In genomic region chr9:93600504-93600903, GRCh38 we compare ENCODE assay signal across 12 cellular contexts. TPM values are rescaled to one million over a fixed set of nuclear protein-coding genes. Genes with fewer than 3 reads are reported as not detected.
DNase-seq lines count a peak whose midpoint lies in the region; ATAC-seq and TF ChIP-seq lines count a peak whose summit lies in the region.
"Had no signal": no experiment of that assay in that cellular context is flagged by ENCODE, and none has a peak within 500 bp of the region (broad histone marks: within the 10 kb centered on the region; RNA-seq: fewer than 3 reads in every experiment).

No MANE protein-coding gene starts in this region.

- no peaks in the 10 kb centered on the region for H3K9me3 Mint-ChIP-seq in effector memory CD8-positive, alpha-beta T cell
- peaks cover 8% of the 10 kb centered on the region for H3K9me3 Mint-ChIP-seq in activated naive CD4-positive, alpha-beta T cell treated with anti-CD3 and anti-CD28 coated beads for 36 hours

- H3K4me3 ChIP-seq in body of pancreas: no peak overlapping the region
- H3K4me3 ChIP-seq: gastrocnemius medialis had no signal

- intact Hi-C loops in body of pancreas (cut with DNase I): no loop called here
- intact Hi-C loops in activated naive CD4-positive, alpha-beta T cell treated with anti-CD3 and anti-CD28 coated beads for 36 hours (cut with micrococcal nuclease): no loop called here

- peak; percentile 54 for DNase-seq in activated CD8-positive, alpha-beta memory T cell treated with anti-CD3 and anti-CD28 coated beads for 24 hours
- no peak for DNase-seq in activated CD8-positive, alpha-beta memory T cell treated with anti-CD3 and anti-CD28 coated beads, Interleukin-2, amount 50 U/mL, for 4 hours
- DNase-seq in NCI-H510A treated with DMSO at 0.1 percent for 48 hours (lab: John Stamatoyannopoulos, UW): peak; percentile 83
- DNase-seq in effector memory CD8-positive, alpha-beta T cell: no peak
- no peak for DNase-seq in stimulated activated naive CD8-positive, alpha-beta T cell treated with anti-CD3 and anti-CD28 coated beads, Interleukin-15, Interleukin-2, amounts not matched to agents 100 U/mL and 50 U/mL, for 24 hours
- DNase-seq in NCI-H1105 (lab: John Stamatoyannopoulos, UW): no peak
- DNase-seq in body of pancreas: no peak
- DNase-seq in activated naive CD4-positive, alpha-beta T cell treated with anti-CD3 and anti-CD28 coated beads for 36 hours: no peak
- DNase-seq: brain microvascular endothelial cell, gastrocnemius medialis, GOT3, substantia nigra had no signal

- peak; percentile 37 for ATAC-seq in effector memory CD8-positive, alpha-beta T cell (replicated peaks)
- ATAC-seq in stimulated activated naive CD8-positive, alpha-beta T cell treated with anti-CD3 and anti-CD28 coated beads, Interleukin-15, Interleukin-2, amounts not matched to agents 100 U/mL and 50 U/mL, for 24 hours: peak; percentile 17
- no peak for ATAC-seq in body of pancreas

- H3K9me3 ChIP-seq in body of pancreas: no peaks in the 10 kb centered on the region
- H3K9me3 ChIP-seq: gastrocnemius medialis had no signal

- peak overlapping the region in 1 of 2 donors; percentile 36 for H3K4me3 Mint-ChIP-seq in effector memory CD8-positive, alpha-beta T cell
- H3K4me3 Mint-ChIP-seq in activated naive CD4-positive, alpha-beta T cell treated with anti-CD3 and anti-CD28 coated beads for 36 hours: no peak overlapping the region

- no peak for TF ChIP-seq POLR2A in body of pancreas (IDR thresholded peaks at IDR 0.05)

- CTCF ChIA-PET in activated naive CD4-positive, alpha-beta T cell treated with anti-CD3 and anti-CD28 coated beads for 36 hours (lab: Charles Lee): interaction anchor here (1.6 kb wide), 1 partner anchor 35 kb away, joined by 3 read pairs; no protein-coding TSS in a partner anchor

- peaks cover 7% of the 10 kb centered on the region for H3K36me3 Mint-ChIP-seq in effector memory CD8-positive, alpha-beta T cell (ENCODE audit: insufficient read depth)
- H3K36me3 Mint-ChIP-seq in activated naive CD4-positive, alpha-beta T cell treated with anti-CD3 and anti-CD28 coated beads for 36 hours (ENCODE audit: low read depth): peaks cover 12% of the 10 kb centered on the region

- no peaks in the 10 kb centered on the region for H3K27me3 ChIP-seq in body of pancreas
- H3K27me3 ChIP-seq: brain microvascular endothelial cell, gastrocnemius medialis had no signal

- no peaks in the 10 kb centered on the region for H3K36me3 ChIP-seq in body of pancreas (replicated peaks in 1 of 2; ENCODE audit: insufficient read depth in 1 of 2, low read depth in 2 of 2)
- H3K36me3 ChIP-seq: brain microvascular endothelial cell, gastrocnemius medialis had no signal

- peak overlapping the region; percentile 29 to 88 for H3K27ac Mint-ChIP-seq in effector memory CD8-positive, alpha-beta T cell
- H3K27ac Mint-ChIP-seq in activated naive CD4-positive, alpha-beta T cell treated with anti-CD3 and anti-CD28 coated beads for 36 hours: no peak overlapping the region

- H3K27ac ChIP-seq in body of pancreas: no peak overlapping the region
- H3K27ac ChIP-seq: brain microvascular endothelial cell, gastrocnemius medialis had no signal

- H3K27me3 Mint-ChIP-seq in effector memory CD8-positive, alpha-beta T cell: no peaks in the 10 kb centered on the region
- no peaks in the 10 kb centered on the region for H3K27me3 Mint-ChIP-seq in activated naive CD4-positive, alpha-beta T cell treated with anti-CD3 and anti-CD28 coated beads for 36 hours (ENCODE audit: low read depth)

- peaks cover 56 to 59% of the 10 kb centered on the region in 2 donors for H3K4me1 Mint-ChIP-seq in effector memory CD8-positive, alpha-beta T cell (ENCODE audit: low read depth in 2 of 2)
- H3K4me1 Mint-ChIP-seq in activated naive CD4-positive, alpha-beta T cell treated with anti-CD3 and anti-CD28 coated beads for 36 hours (ENCODE audit: low read depth): peaks cover 48% of the 10 kb centered on the region

- WGBS in body of pancreas, 2 donors: 70 to 83% methylated on average over 2 to 3 of the region's 3 CpGs

- TF ChIP-seq CTCF in body of pancreas (IDR thresholded peaks at IDR 0.05): no peak

- peaks cover 33% of the 10 kb centered on the region for H3K4me1 ChIP-seq in body of pancreas

RNA-seq across cellular contexts. Expression of gene PHF2, which starts 24.1 kb away (rescaled TPM):
- total RNA-seq in body of pancreas: 10 to 100 TPM; 15.0 to 19.8 TPM
- total RNA-seq in activated naive CD4-positive, alpha-beta T cell treated with anti-CD3 and anti-CD28 coated beads for 36 hours: 10 to 100 TPM; 14.4 to 16.6 TPM

Comparison
In these comparisons a context has a peak if more than half of its experiments do, and no peak if none do; other contexts are left out.
1. DNase-seq: peak in activated CD8-positive, alpha-beta memory T cell treated with anti-CD3 and anti-CD28 coated beads for 24 hours (single experiment) and NCI-H510A treated with DMSO at 0.1 percent for 48 hours (single experiment); none in activated CD8-positive, alpha-beta memory T cell treated with anti-CD3 and anti-CD28 coated beads, Interleukin-2, amount 50 U/mL, for 4 hours (single experiment), effector memory CD8-positive, alpha-beta T cell (0 of 3), stimulated activated naive CD8-positive, alpha-beta T cell treated with anti-CD3 and anti-CD28 coated beads, Interleukin-15, Interleukin-2, amounts not matched to agents 100 U/mL and 50 U/mL, for 24 hours (single experiment), NCI-H1105 (single experiment), body of pancreas (0 of 4) and activated naive CD4-positive, alpha-beta T cell treated with anti-CD3 and anti-CD28 coated beads for 36 hours (single experiment).